In genomic region chr22:28772633-28773460, GRCh38 we compare ENCODE assay signal across 1 cellular context.
TF ChIP-seq lines count a peak whose summit lies in the region.

A gene with protein sequence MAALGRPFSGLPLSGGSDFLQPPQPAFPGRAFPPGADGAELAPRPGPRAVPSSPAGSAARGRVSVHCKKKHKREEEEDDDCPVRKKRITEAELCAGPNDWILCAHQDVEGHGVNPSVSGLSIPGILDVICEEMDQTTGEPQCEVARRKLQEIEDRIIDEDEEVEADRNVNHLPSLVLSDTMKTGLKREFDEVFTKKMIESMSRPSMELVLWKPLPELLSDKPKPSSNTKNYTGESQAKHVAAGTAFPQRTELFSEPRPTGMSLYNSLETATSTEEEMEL (plus strand): TSS chr22:28772695. CDS start chr22:28772850, 155 bp downstream.

TF ChIP-seq in HepG2, 621 proteins besides CTCF, POLR2A, EP300 and RAD21 (continued from another document and continues in another):
- no peak for TF ChIP-seq TRIM22 (IDR thresholded peaks at IDR 0.05)
- TF ChIP-seq KLF12 (CRISPR knock-in tag; IDR thresholded peaks at IDR 0.05; ENCODE audit: borderline replicate concordance) = no peak; the same call in 1 of the 2 replicates
- peak; percentile 48; the same call in 1 of the 2 replicates for TF ChIP-seq CBX5 (CRISPR knock-in tag; IDR thresholded peaks at IDR 0.05; ENCODE audit: borderline replicate concordance)
- TF ChIP-seq ZNF768 (CRISPR knock-in tag; IDR thresholded peaks at IDR 0.05) = 0 out of 2 replicates have a peak, but pooled peaks have one; percentile 8
- peak; percentile 89; the same call in 1 of the 2 replicates for TF ChIP-seq ATF7-NPFF (CRISPR knock-in tag; IDR thresholded peaks at IDR 0.05; ENCODE audit: low read depth)
- TF ChIP-seq ZSCAN31 (CRISPR knock-in tag; IDR thresholded peaks at IDR 0.05; ENCODE audit: low read depth) = peak; percentile 44
- TF ChIP-seq ZBTB34 (CRISPR knock-in tag; IDR thresholded peaks at IDR 0.05) = no peak
- no peak for TF ChIP-seq ZZZ3 (CRISPR knock-in tag; IDR thresholded peaks at IDR 0.05; ENCODE audit: borderline replicate concordance)
- no peak for TF ChIP-seq CHCHD3 (CRISPR knock-in tag; IDR thresholded peaks at IDR 0.05)
- TF ChIP-seq SRF (IDR thresholded peaks at IDR 0.05; ENCODE audit: low read depth, low read length) = no peak
- no peak for TF ChIP-seq SMAD9 (CRISPR knock-in tag; IDR thresholded peaks at IDR 0.05)
- TF ChIP-seq MED8 (CRISPR knock-in tag; IDR thresholded peaks at IDR 0.05; ENCODE audit: insufficient replicate concordance) = no peak
- no peak for TF ChIP-seq NRL (CRISPR knock-in tag; IDR thresholded peaks at IDR 0.05; ENCODE audit: borderline replicate concordance)
- peak; percentile 70; the same call in 1 of the 2 replicates for TF ChIP-seq ERF (CRISPR knock-in tag; IDR thresholded peaks at IDR 0.05)
- 0 out of 2 replicates have a peak, but pooled peaks have one; percentile 46 for TF ChIP-seq HNF1B (CRISPR knock-in tag; IDR thresholded peaks at IDR 0.05)
- TF ChIP-seq TRIM24 (CRISPR knock-in tag; IDR thresholded peaks at IDR 0.05) = no peak
- TF ChIP-seq, protein P1, sequence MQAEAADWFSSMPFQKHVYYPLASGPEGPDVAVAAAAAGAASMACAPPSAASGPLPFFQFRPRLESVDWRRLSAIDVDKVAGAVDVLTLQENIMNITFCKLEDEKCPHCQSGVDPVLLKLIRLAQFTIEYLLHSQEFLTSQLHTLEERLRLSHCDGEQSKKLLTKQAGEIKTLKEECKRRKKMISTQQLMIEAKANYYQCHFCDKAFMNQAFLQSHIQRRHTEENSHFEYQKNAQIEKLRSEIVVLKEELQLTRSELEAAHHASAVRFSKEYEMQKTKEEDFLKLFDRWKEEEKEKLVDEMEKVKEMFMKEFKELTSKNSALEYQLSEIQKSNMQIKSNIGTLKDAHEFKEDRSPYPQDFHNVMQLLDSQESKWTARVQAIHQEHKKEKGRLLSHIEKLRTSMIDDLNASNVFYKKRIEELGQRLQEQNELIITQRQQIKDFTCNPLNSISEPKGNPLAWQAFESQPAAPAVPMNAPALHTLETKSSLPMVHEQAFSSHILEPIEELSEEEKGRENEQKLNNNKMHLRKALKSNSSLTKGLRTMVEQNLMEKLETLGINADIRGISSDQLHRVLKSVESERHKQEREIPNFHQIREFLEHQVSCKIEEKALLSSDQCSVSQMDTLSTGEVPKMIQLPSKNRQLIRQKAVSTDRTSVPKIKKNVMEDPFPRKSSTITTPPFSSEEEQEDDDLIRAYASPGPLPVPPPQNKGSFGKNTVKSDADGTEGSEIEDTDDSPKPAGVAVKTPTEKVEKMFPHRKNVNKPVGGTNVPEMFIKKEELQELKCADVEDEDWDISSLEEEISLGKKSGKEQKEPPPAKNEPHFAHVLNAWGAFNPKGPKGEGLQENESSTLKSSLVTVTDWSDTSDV (CRISPR knock-in tag; IDR thresholded peaks at IDR 0.05) = no peak
- TF ChIP-seq THRA (CRISPR knock-in tag; IDR thresholded peaks at IDR 0.05; ENCODE audit: borderline replicate concordance) = peak; percentile 62
- no peak for TF ChIP-seq ZNF282 (IDR thresholded peaks at IDR 0.05; ENCODE audit: partially characterized antibody)
- no peak for TF ChIP-seq HNF4A (CRISPR knock-in tag; IDR thresholded peaks at IDR 0.05)
- peak; percentile 41 for TF ChIP-seq TBL1XR1 (IDR thresholded peaks at IDR 0.05; ENCODE audit: borderline replicate concordance, low read length, partially characterized antibody)
- 0 out of 2 replicates have a peak, but pooled peaks have one; percentile 43 for TF ChIP-seq MAZ (IDR thresholded peaks at IDR 0.05; ENCODE audit: borderline replicate concordance, low read depth, low read length)
- peak; percentile 81; the same call in 1 of the 2 replicates for TF ChIP-seq MAZ (CRISPR knock-in tag; IDR thresholded peaks at IDR 0.05; ENCODE audit: low read depth)
- no peak for TF ChIP-seq ZNF615 (CRISPR knock-in tag; IDR thresholded peaks at IDR 0.05; ENCODE audit: borderline replicate concordance)
- TF ChIP-seq ZBTB7B (CRISPR knock-in tag; IDR thresholded peaks at IDR 0.05) = peak; percentile 43; the same call in 1 of the 2 replicates
- TF ChIP-seq HMGA1 (CRISPR knock-in tag; conservative IDR thresholded peaks at IDR 0.05) = no peak
- no peak for TF ChIP-seq ZNF550 (CRISPR knock-in tag; IDR thresholded peaks at IDR 0.05; ENCODE audit: borderline replicate concordance)
- TF ChIP-seq, protein P2, sequence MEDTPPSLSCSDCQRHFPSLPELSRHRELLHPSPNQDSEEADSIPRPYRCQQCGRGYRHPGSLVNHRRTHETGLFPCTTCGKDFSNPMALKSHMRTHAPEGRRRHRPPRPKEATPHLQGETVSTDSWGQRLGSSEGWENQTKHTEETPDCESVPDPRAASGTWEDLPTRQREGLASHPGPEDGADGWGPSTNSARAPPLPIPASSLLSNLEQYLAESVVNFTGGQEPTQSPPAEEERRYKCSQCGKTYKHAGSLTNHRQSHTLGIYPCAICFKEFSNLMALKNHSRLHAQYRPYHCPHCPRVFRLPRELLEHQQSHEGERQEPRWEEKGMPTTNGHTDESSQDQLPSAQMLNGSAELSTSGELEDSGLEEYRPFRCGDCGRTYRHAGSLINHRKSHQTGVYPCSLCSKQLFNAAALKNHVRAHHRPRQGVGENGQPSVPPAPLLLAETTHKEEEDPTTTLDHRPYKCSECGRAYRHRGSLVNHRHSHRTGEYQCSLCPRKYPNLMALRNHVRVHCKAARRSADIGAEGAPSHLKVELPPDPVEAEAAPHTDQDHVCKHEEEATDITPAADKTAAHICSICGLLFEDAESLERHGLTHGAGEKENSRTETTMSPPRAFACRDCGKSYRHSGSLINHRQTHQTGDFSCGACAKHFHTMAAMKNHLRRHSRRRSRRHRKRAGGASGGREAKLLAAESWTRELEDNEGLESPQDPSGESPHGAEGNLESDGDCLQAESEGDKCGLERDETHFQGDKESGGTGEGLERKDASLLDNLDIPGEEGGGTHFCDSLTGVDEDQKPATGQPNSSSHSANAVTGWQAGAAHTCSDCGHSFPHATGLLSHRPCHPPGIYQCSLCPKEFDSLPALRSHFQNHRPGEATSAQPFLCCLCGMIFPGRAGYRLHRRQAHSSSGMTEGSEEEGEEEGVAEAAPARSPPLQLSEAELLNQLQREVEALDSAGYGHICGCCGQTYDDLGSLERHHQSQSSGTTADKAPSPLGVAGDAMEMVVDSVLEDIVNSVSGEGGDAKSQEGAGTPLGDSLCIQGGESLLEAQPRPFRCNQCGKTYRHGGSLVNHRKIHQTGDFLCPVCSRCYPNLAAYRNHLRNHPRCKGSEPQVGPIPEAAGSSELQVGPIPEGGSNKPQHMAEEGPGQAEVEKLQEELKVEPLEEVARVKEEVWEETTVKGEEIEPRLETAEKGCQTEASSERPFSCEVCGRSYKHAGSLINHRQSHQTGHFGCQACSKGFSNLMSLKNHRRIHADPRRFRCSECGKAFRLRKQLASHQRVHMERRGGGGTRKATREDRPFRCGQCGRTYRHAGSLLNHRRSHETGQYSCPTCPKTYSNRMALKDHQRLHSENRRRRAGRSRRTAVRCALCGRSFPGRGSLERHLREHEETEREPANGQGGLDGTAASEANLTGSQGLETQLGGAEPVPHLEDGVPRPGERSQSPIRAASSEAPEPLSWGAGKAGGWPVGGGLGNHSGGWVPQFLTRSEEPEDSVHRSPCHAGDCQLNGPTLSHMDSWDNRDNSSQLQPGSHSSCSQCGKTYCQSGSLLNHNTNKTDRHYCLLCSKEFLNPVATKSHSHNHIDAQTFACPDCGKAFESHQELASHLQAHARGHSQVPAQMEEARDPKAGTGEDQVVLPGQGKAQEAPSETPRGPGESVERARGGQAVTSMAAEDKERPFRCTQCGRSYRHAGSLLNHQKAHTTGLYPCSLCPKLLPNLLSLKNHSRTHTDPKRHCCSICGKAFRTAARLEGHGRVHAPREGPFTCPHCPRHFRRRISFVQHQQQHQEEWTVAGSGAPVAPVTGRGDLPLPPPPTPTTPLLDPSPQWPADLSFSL (CRISPR knock-in tag; IDR thresholded peaks at IDR 0.05) = no peak
- no peak for TF ChIP-seq ZNF501 (CRISPR knock-in tag; IDR thresholded peaks at IDR 0.05)
- TF ChIP-seq MAFF (IDR thresholded peaks at IDR 0.05; ENCODE audit: low read depth, low read length) = no peak
- TF ChIP-seq, protein P3, sequence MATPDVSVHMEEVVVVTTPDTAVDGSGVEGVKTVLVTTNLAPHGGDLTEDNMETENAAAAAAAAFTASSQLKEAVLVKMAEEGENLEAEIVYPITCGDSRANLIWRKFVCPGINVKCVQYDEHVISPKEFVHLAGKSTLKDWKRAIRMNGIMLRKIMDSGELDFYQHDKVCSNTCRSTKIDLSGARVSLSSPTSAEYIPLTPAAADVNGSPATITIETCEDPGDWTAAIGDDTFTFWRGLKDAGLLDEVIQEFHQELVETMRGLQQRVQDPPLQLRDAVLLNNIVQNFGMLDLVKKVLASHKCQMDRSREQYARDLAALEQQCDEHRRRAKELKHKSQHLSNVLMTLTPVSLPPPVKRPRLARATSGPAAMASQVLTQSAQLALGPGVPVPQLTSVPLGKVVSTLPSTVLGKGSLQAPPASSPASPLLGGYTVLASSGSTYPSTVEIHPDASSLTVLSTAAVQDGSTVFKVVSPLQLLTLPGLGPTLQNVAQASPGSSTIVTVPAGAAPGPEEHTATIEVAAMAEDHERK (CRISPR knock-in tag; IDR thresholded peaks at IDR 0.05; ENCODE audit: low read depth) = 0 out of 2 replicates have a peak, but pooled peaks have one; percentile 63
- TF ChIP-seq HOXA7 (CRISPR knock-in tag; IDR thresholded peaks at IDR 0.05) = no peak
- TF ChIP-seq PHF20 (CRISPR knock-in tag; IDR thresholded peaks at IDR 0.05) = peak; percentile 53; the same call in 1 of the 2 replicates
- no peak for TF ChIP-seq NCOA5 (CRISPR knock-in tag; IDR thresholded peaks at IDR 0.05)
- TF ChIP-seq RARA (CRISPR knock-in tag; IDR thresholded peaks at IDR 0.05) = no peak; the same call in 1 of the 2 replicates
- TF ChIP-seq, protein P4, sequence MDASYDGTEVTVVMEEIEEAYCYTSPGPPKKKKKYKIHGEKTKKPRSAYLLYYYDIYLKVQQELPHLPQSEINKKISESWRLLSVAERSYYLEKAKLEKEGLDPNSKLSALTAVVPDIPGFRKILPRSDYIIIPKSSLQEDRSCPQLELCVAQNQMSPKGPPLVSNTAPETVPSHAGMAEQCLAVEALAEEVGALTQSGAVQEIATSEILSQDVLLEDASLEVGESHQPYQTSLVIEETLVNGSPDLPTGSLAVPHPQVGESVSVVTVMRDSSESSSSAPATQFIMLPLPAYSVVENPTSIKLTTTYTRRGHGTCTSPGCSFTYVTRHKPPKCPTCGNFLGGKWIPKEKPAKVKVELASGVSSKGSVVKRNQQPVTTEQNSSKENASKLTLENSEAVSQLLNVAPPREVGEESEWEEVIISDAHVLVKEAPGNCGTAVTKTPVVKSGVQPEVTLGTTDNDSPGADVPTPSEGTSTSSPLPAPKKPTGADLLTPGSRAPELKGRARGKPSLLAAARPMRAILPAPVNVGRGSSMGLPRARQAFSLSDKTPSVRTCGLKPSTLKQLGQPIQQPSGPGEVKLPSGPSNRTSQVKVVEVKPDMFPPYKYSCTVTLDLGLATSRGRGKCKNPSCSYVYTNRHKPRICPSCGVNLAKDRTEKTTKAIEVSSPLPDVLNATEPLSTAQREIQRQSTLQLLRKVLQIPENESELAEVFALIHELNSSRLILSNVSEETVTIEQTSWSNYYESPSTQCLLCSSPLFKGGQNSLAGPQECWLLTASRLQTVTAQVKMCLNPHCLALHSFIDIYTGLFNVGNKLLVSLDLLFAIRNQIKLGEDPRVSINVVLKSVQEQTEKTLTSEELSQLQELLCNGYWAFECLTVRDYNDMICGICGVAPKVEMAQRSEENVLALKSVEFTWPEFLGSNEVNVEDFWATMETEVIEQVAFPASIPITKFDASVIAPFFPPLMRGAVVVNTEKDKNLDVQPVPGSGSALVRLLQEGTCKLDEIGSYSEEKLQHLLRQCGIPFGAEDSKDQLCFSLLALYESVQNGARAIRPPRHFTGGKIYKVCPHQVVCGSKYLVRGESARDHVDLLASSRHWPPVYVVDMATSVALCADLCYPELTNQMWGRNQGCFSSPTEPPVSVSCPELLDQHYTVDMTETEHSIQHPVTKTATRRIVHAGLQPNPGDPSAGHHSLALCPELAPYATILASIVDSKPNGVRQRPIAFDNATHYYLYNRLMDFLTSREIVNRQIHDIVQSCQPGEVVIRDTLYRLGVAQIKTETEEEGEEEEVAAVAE (CRISPR knock-in tag; IDR thresholded peaks at IDR 0.05; ENCODE audit: borderline replicate concordance) = peak; percentile 82
- no peak for TF ChIP-seq ZFP36L2 (CRISPR knock-in tag; IDR thresholded peaks at IDR 0.05)
- no peak for TF ChIP-seq EZH2 (conservative IDR thresholded peaks at IDR 0.05; ENCODE audit: low read depth, low read length)
- TF ChIP-seq ARNT (IDR thresholded peaks at IDR 0.05) = no peak
